Comparison of ENCODE assay signal across 8 cellular contexts in genomic region chr1:183804382-183804781, GRCh38. TPM values are rescaled to one million over a fixed set of nuclear protein-coding genes. Genes with fewer than 3 reads are reported as not detected.
DNase-seq lines count a peak whose midpoint lies in the region; ATAC-seq and TF ChIP-seq lines count a peak whose summit lies in the region.

No MANE protein-coding gene starts in this region.

- peaks cover 14% of the 10 kb centered on the region for H3K79me2 ChIP-seq in osteoblast (ENCODE audit: insufficient read depth, low read length)

- H3K27ac Mint-ChIP-seq in CD4-positive, alpha-beta memory T cell: no peak overlapping the region
- H3K27ac Mint-ChIP-seq in activated CD4-positive, alpha-beta T cell treated with anti-CD3 and anti-CD28 coated beads for 36 hours: no peak overlapping the region

- H4K20me1 ChIP-seq in osteoblast (ENCODE audit: insufficient read depth, low read length): no peaks in the 10 kb centered on the region

- in situ Hi-C loops in ACHN (cut with HindIII; ENCODE audit: low pct_ligation_motif_present, low pct_unique_long_range_greater_than_20kb, low sequenced_read_pairs): no loop called here

- H3K27me3 Mint-ChIP-seq in CD4-positive, alpha-beta memory T cell: peaks cover 5 to 10% of the 10 kb centered on the region in 2 donors
- H3K27me3 Mint-ChIP-seq in activated CD4-positive, alpha-beta T cell treated with anti-CD3 and anti-CD28 coated beads for 36 hours: peaks cover 13% of the 10 kb centered on the region

- ATAC-seq in activated CD4-positive, alpha-beta T cell treated with anti-CD3 and anti-CD28 coated beads for 36 hours: no peak

- H3K4me1 Mint-ChIP-seq in CD4-positive, alpha-beta memory T cell: peaks cover 5 to 7% (median 7%) of the 10 kb centered on the region in 4 donors
- H3K4me1 Mint-ChIP-seq in activated CD4-positive, alpha-beta T cell treated with anti-CD3 and anti-CD28 coated beads for 36 hours: peaks cover 11% of the 10 kb centered on the region

- H3K9me3 ChIP-seq in CD4-positive, alpha-beta memory T cell (ENCODE audit: control insufficient read depth in 1 of 2, low read length in 2 of 2): no peaks in the 10 kb centered on the region
- peaks cover 0 to 5% (median 0%) of the 10 kb centered on the region in 4 donors for H3K9me3 ChIP-seq in Peyer's patch
- peaks cover 0 to 9% (median 0%) of the 10 kb centered on the region in 3 donors for H3K9me3 ChIP-seq in esophagus squamous epithelium
- H3K9me3 ChIP-seq in osteoblast (ENCODE audit: low read depth, low read length): peaks cover 4% of the 10 kb centered on the region

- no peak for TF ChIP-seq CTCF in Peyer's patch (IDR thresholded peaks at IDR 0.05)
- no peak for TF ChIP-seq CTCF in esophagus squamous epithelium (IDR thresholded peaks at IDR 0.05)
- no peak for TF ChIP-seq CTCF in osteoblast (IDR thresholded peaks at IDR 0.05; ENCODE audit: extremely low read depth, low read depth, low read length)

- no peak overlapping the region for H3K4me3 ChIP-seq in CD4-positive, alpha-beta memory T cell (ENCODE audit: low read length in 2 of 2)
- H3K4me3 ChIP-seq in Peyer's patch: peak overlapping the region in 2 of 4 donors; percentile 36 to 61
- peak overlapping the region; percentile 53 to 82 (median 66) for H3K4me3 ChIP-seq in esophagus squamous epithelium
- peak overlapping the region; percentile 73 for H3K4me3 ChIP-seq in osteoblast (ENCODE audit: insufficient read depth, low read length)

- peaks cover 8% of the 10 kb centered on the region for H3K4me1 ChIP-seq in CD4-positive, alpha-beta memory T cell (ENCODE audit: insufficient read depth, low read length)
- H3K4me1 ChIP-seq in Peyer's patch (peaks cover 0 to 15% (median 2%) of the 10 kb centered on the region in 4 donors), esophagus squamous epithelium (peaks cover 4 to 38% (median 25%) of the 10 kb centered on the region in 3 donors), osteoblast (ENCODE audit: insufficient read depth, low read length) (peaks cover 35% of the 10 kb centered on the region)

- no peaks in the 10 kb centered on the region for H3K27me3 ChIP-seq in CD4-positive, alpha-beta memory T cell (ENCODE audit: insufficient read depth, low read length)
- no peaks in the 10 kb centered on the region for H3K27me3 ChIP-seq in Peyer's patch
- H3K27me3 ChIP-seq in esophagus squamous epithelium: no peaks in the 10 kb centered on the region
- H3K27me3 ChIP-seq in osteoblast (ENCODE audit: insufficient read depth, low read length): no peaks in the 10 kb centered on the region

- no peaks in the 10 kb centered on the region for H3K36me3 ChIP-seq in CD4-positive, alpha-beta memory T cell (ENCODE audit: insufficient read depth, low read length)
- no peaks in the 10 kb centered on the region for H3K36me3 ChIP-seq in Peyer's patch
- H3K36me3 ChIP-seq in esophagus squamous epithelium: no peaks in the 10 kb centered on the region
- no peaks in the 10 kb centered on the region for H3K36me3 ChIP-seq in osteoblast (ENCODE audit: insufficient read depth, low read length)

- POLR2A ChIA-PET in CD4-positive, alpha-beta memory T cell (lab: Charles Lee; ENCODE audit: partially characterized antibody): no interaction called here
- POLR2A ChIA-PET in activated CD4-positive, alpha-beta T cell treated with anti-CD3 and anti-CD28 coated beads for 36 hours (lab: Charles Lee): no interaction called here

- H2AFZ ChIP-seq in osteoblast (ENCODE audit: low read length): peak overlapping the region; percentile 81

- H3K4me2 ChIP-seq in osteoblast (ENCODE audit: insufficient read depth, low read length): peak overlapping the region; percentile 83

- TF ChIP-seq POLR2A in Peyer's patch (IDR thresholded peaks at IDR 0.05): no peak
- TF ChIP-seq POLR2A in esophagus squamous epithelium (IDR thresholded peaks at IDR 0.05): no peak

- 21 to 28% methylated on average over 5 of the region's 5 CpGs for WGBS in esophagus squamous epithelium, 2 donors

- peak overlapping the region in 7 of 8 donors; percentile 13 to 95 (median 85) for H3K4me3 Mint-ChIP-seq in CD4-positive, alpha-beta memory T cell
- no peak overlapping the region for H3K4me3 Mint-ChIP-seq in activated CD4-positive, alpha-beta T cell treated with anti-CD3 and anti-CD28 coated beads for 36 hours

- CTCF ChIA-PET in CD4-positive, alpha-beta memory T cell (lab: Charles Lee; ENCODE audit: partially characterized antibody): no interaction called here
- CTCF ChIA-PET in activated CD4-positive, alpha-beta T cell treated with anti-CD3 and anti-CD28 coated beads for 36 hours (lab: Charles Lee): no interaction called here

- H3K36me3 Mint-ChIP-seq in CD4-positive, alpha-beta memory T cell: peaks cover 8% of the 10 kb centered on the region in 2 donors
- peaks cover 6% of the 10 kb centered on the region for H3K36me3 Mint-ChIP-seq in activated CD4-positive, alpha-beta T cell treated with anti-CD3 and anti-CD28 coated beads for 36 hours (ENCODE audit: low read depth)

- H3K27ac ChIP-seq in CD4-positive, alpha-beta memory T cell (ENCODE audit: low read depth, low read length): no peak overlapping the region
- H3K27ac ChIP-seq in Peyer's patch: peak overlapping the region; percentile 25 to 83 (median 63)
- peak overlapping the region; percentile 79 to 91 (median 87) for H3K27ac ChIP-seq in esophagus squamous epithelium
- peak overlapping the region; percentile 54 for H3K27ac ChIP-seq in osteoblast (ENCODE audit: low read depth, low read length)

- no peak for DNase-seq in CD4-positive, alpha-beta memory T cell
- DNase-seq in Peyer's patch (no peak), esophagus squamous epithelium (lab: John Stamatoyannopoulos, UW) (no peak), osteoblast (ENCODE audit: insufficient read length, low spot score, missing footprints) (no peak), NCI-H187 treated with DMSO at 0.1 percent for 48 hours (lab: John Stamatoyannopoulos, UW) (no peak), ACHN (no peak), hippocampal formation (lab: John Stamatoyannopoulos, UW) (no peak)
- no peak for DNase-seq in activated CD4-positive, alpha-beta T cell treated with anti-CD3 and anti-CD28 coated beads for 36 hours

- intact Hi-C loops in CD4-positive, alpha-beta memory T cell (cut with micrococcal nuclease): no loop called here
- intact Hi-C loops in esophagus squamous epithelium (cut with DNase I): no loop called here
- intact Hi-C loops in activated CD4-positive, alpha-beta T cell treated with anti-CD3 and anti-CD28 coated beads for 36 hours (cut with DNase I, micrococcal nuclease): loop anchor here in 1 of 2 experiments (10.0 kb wide), 1 partner anchor 110 kb away; no protein-coding TSS in a partner anchor

- H3K9me3 Mint-ChIP-seq in CD4-positive, alpha-beta memory T cell: peaks cover 10 to 40% (median 20%) of the 10 kb centered on the region in 8 donors
- H3K9me3 Mint-ChIP-seq in activated CD4-positive, alpha-beta T cell treated with anti-CD3 and anti-CD28 coated beads for 36 hours (ENCODE audit: low read depth): peaks cover 21% of the 10 kb centered on the region

RNA-seq across cellular contexts. Expression of gene RGL1, which starts 0.5 kb away (rescaled TPM):
- 1 to 10 TPM; 5.1 to 5.3 TPM for total RNA-seq in CD4-positive, alpha-beta memory T cell
- polyA plus RNA-seq in CD4-positive, alpha-beta memory T cell: 1 to 10 TPM; 2.3 to 2.4 TPM
- total RNA-seq in Peyer's patch (10 to 100 TPM in 3 of 4 donors, 1 to 10 TPM in 1; 8.9 to 32.2 (median 13.2) TPM), esophagus squamous epithelium (10 to 100 TPM in 1 of 4 donors, 1 to 10 TPM in 3; 2.3 to 16.0 (median 5.7) TPM), osteoblast (24.6 and 25.3 TPM in 2 replicates)
- total RNA-seq in activated CD4-positive, alpha-beta T cell treated with anti-CD3 and anti-CD28 coated beads for 36 hours: 1 to 10 TPM; 2.0 TPM

Comparison
In these comparisons a context has a peak if more than half of its experiments do, and no peak if none do; other contexts are left out.
1. H3K4me3 ChIP-seq: peak in esophagus squamous epithelium (4 of 4) and osteoblast (single experiment); none in CD4-positive, alpha-beta memory T cell (0 of 2).